ENCODE assay signal across 7 cellular contexts in genomic region chr16:58464047-58464915, GRCh38. TPM values are rescaled to one million over a fixed set of nuclear protein-coding genes. Genes with fewer than 3 reads are reported as not detected.
DNase-seq lines count a peak whose midpoint lies in the region; ATAC-seq, FAIRE-seq and TF ChIP-seq lines count a peak whose summit lies in the region.

No MANE protein-coding gene starts in this region.

- no peaks in the 10 kb centered on the region for H4K20me1 ChIP-seq in GM23338 (replicated peaks; ENCODE audit: insufficient read depth)

- H3K9me3 ChIP-seq in SK-N-MC (ENCODE audit: low read depth, low read length) (no peaks in the 10 kb centered on the region), gastroesophageal sphincter (no peaks in the 10 kb centered on the region), psoas muscle (no peaks in the 10 kb centered on the region), small intestine (ENCODE audit: control insufficient read depth, low read depth) (no peaks in the 10 kb centered on the region)

- intact Hi-C loops in psoas muscle (cut with DNase I): no loop called here

- H3K4me1 Mint-ChIP-seq in GM23338: peaks cover 12% of the 10 kb centered on the region

- no peak for TF ChIP-seq EP300 in gastroesophageal sphincter (IDR thresholded peaks at IDR 0.05)

- peaks cover 11% of the 10 kb centered on the region; the same call in 1 of the 2 replicates for H3K4me1 ChIP-seq in GM23338 (ENCODE audit: insufficient read depth)
- H3K4me1 ChIP-seq in gastroesophageal sphincter: peaks cover 0 to 24% (median 13%) of the 10 kb centered on the region in 3 donors
- no peaks in the 10 kb centered on the region for H3K4me1 ChIP-seq in psoas muscle
- H3K4me1 ChIP-seq in small intestine (ENCODE audit: control insufficient read depth in 2 of 2, insufficient read depth in 1 of 2, low read depth in 1 of 2, low read length in 1 of 2): no peaks in the 10 kb centered on the region

- peaks cover 63% of the 10 kb centered on the region for H3K27me3 ChIP-seq in GM23338 (ENCODE audit: insufficient read depth)
- peaks cover 71% of the 10 kb centered on the region for H3K27me3 ChIP-seq in gastroesophageal sphincter
- H3K27me3 ChIP-seq in psoas muscle (ENCODE audit: insufficient read depth in 3 of 3, low read length in 2 of 3): peaks cover 0 to 70% (median 16%) of the 10 kb centered on the region in 3 donors
- peaks cover 17 to 41% of the 10 kb centered on the region in 2 donors for H3K27me3 ChIP-seq in small intestine (ENCODE audit: control insufficient read depth in 2 of 2, insufficient read depth in 2 of 2, low read length in 2 of 2)

- DNase-seq in GM23338 (ENCODE audit: low spot score) (peak; percentile 67), SK-N-MC (ENCODE audit: low read depth, low spot score) (no peak), psoas muscle (no peak), small intestine (no peak)

- no peak for TF ChIP-seq POLR2A in gastroesophageal sphincter (IDR thresholded peaks at IDR 0.05)

- 0% methylated on average over 9 of the region's 86 CpGs; no CpG with 5 or more reads in 1 of the 2 donors for WGBS in gastroesophageal sphincter (ENCODE audit: low coverage in 1 of 2), 2 donors
- 1% methylated on average over 54 to 86 of the region's 86 CpGs for WGBS in psoas muscle, 3 donors
- 2% methylated on average over 56 to 86 of the region's 86 CpGs for WGBS in small intestine, 3 donors

- ATAC-seq in GM23338: peak; percentile 63
- ATAC-seq in gastroesophageal sphincter: peak; percentile 39
- ATAC-seq in psoas muscle: peak in 2 of 4 donors; percentile 32 to 40
- ATAC-seq in HG02798 (IDR thresholded peaks at IDR 0.05; ENCODE audit: poor library complexity, unreplicated experiment): no peak
- no peak for ATAC-seq in GM19452 (IDR thresholded peaks at IDR 0.05; ENCODE audit: unreplicated experiment)

- TF ChIP-seq CTCF in GM23338 (conservative IDR thresholded peaks at IDR 0.05; ENCODE audit: low read depth in 2 of 2) (no peak), gastroesophageal sphincter (IDR thresholded peaks at IDR 0.05) (no peak), psoas muscle (IDR thresholded peaks at IDR 0.05) (no peak)

- H3K27me3 Mint-ChIP-seq in GM23338 (ENCODE audit: insufficient read depth, low read depth, poor library complexity): peaks cover 50% of the 10 kb centered on the region

- peak overlapping the region; percentile 92 for H2AFZ ChIP-seq in GM23338

- H3K9ac ChIP-seq in SK-N-MC (ENCODE audit: insufficient read length): no peak overlapping the region

- H3K27ac ChIP-seq in GM23338 (ENCODE audit: low read depth) (no peak overlapping the region), SK-N-MC (no peak overlapping the region), gastroesophageal sphincter (no peak overlapping the region), psoas muscle (no peak overlapping the region), small intestine (ENCODE audit: low read depth in 1 of 2, low read length in 1 of 2) (no peak overlapping the region)

- H3K9me2 ChIP-seq in GM23338 (ENCODE audit: insufficient read depth): no peaks in the 10 kb centered on the region

- no peaks in the 10 kb centered on the region for H3K9me3 Mint-ChIP-seq in GM23338

- no peaks in the 10 kb centered on the region for H3K36me3 Mint-ChIP-seq in GM23338 (ENCODE audit: low read depth)

- no peak overlapping the region for H3K27ac Mint-ChIP-seq in GM23338

- H3K4me3 ChIP-seq in GM23338 (peak overlapping the region; percentile 68), SK-N-MC (peak overlapping the region; percentile 70), gastroesophageal sphincter (peak overlapping the region; percentile 0 to 63), psoas muscle (peak overlapping the region; percentile 63), small intestine (ENCODE audit: low read depth in 1 of 2, low read length in 2 of 2) (peak overlapping the region in 1 of 2 donors; percentile 42)

- peak overlapping the region; percentile 89 for H3K4me3 Mint-ChIP-seq in GM23338

- H3F3A ChIP-seq in GM23338 (replicated peaks; ENCODE audit: low read depth): no peaks in the 10 kb centered on the region; the same call in 1 of the 2 replicates

- peak overlapping the region; percentile 90 for H3K4me2 ChIP-seq in GM23338

- no peak for FAIRE-seq in small intestine (lab: Jason Lieb, UNC)

- no peaks in the 10 kb centered on the region for H3K79me2 ChIP-seq in GM23338 (replicated peaks; ENCODE audit: insufficient read depth)

- H3K36me3 ChIP-seq in GM23338 (ENCODE audit: insufficient read depth) (no peaks in the 10 kb centered on the region), SK-N-MC (ENCODE audit: insufficient read depth, low read length) (no peaks in the 10 kb centered on the region), gastroesophageal sphincter (no peaks in the 10 kb centered on the region), psoas muscle (ENCODE audit: insufficient read depth in 1 of 2, low read depth in 1 of 2) (no peaks in the 10 kb centered on the region), small intestine (ENCODE audit: control insufficient read depth in 2 of 2, insufficient read depth in 2 of 2, low read length in 2 of 2) (no peaks in the 10 kb centered on the region)

TF ChIP-seq in GM23338, 12 proteins besides CTCF, POLR2A, EP300 and RAD21:
- TF ChIP-seq EZH2 (IDR thresholded peaks at IDR 0.05; ENCODE audit: low read depth, unreplicated experiment) (peak; percentile 27), NANOG (IDR thresholded peaks at IDR 0.05; ENCODE audit: borderline replicate concordance) (no peak)

RNA-seq across cellular contexts. Expression of gene NDRG4, which starts 35.7 kb away (rescaled TPM):
- 29.8 and 32.1 TPM in 2 replicates for total RNA-seq in GM23338 (2014; rRNA removed; shearing (Covaris generic))
- polyA plus RNA-seq in GM23338 (2016; fragmentation: Nextera tagmentation; extraction: Ambion mirVana): 16.3 TPM in 2 replicates
- 1 to 10 TPM; 1.9 to 8.0 (median 7.0) TPM for total RNA-seq in gastroesophageal sphincter
- 1 to 10 TPM; 1.7 to 6.3 (median 3.8) TPM for total RNA-seq in psoas muscle
- 10 to 100 TPM in 1 of 3 donors, 1 to 10 TPM in 2; 1.8 to 12.3 (median 2.0) TPM for polyA plus RNA-seq in psoas muscle
- 10 to 100 TPM in 1 of 3 donors, 1 to 10 TPM in 1, under 1 TPM in 1; 0.67 to 19.3 (median 8.4) TPM for polyA plus RNA-seq in small intestine

RNA-seq across cellular contexts. Expression of gene SETD6, which starts 51.0 kb away (rescaled TPM):
- 54.0 and 61.3 TPM in 2 replicates for total RNA-seq in GM23338 (2014; rRNA removed; shearing (Covaris generic))
- polyA plus RNA-seq in GM23338 (2016; fragmentation: Nextera tagmentation; extraction: Ambion mirVana) (33.7 and 39.7 TPM in 2 replicates), psoas muscle (10 to 100 TPM; 21.0 to 35.5 (median 23.6) TPM), small intestine (1 to 10 TPM; 7.5 to 7.6 (median 7.6) TPM)
- total RNA-seq in gastroesophageal sphincter (10 to 100 TPM; 15.5 to 19.8 (median 17.5) TPM), psoas muscle (10 to 100 TPM; 11.1 to 25.0 (median 18.4) TPM)

Comparison
In these comparisons a context has a peak if more than half of its experiments do, and no peak if none do; other contexts are left out.
1. ATAC-seq: peak in GM23338 (single experiment) and gastroesophageal sphincter (single experiment); none in HG02798 (single experiment) and GM19452 (single experiment).